ENCODE assay signal across 8 cellular contexts in genomic region chr3:171811059-171811912, GRCh38. TPM values are rescaled to one million over a fixed set of nuclear protein-coding genes. Genes with fewer than 3 reads are reported as not detected.
DNase-seq lines count a peak whose midpoint lies in the region; ATAC-seq lines count a peak whose summit lies in the region.

No MANE protein-coding gene starts in this region.

- H3K4me1 ChIP-seq in stomach smooth muscle (ENCODE audit: control insufficient read depth, insufficient read depth, low read length), result peaks cover 6% of the 10 kb centered on the region

- no peaks in the 10 kb centered on the region for H3K9me3 Mint-ChIP-seq in activated T-helper 1 cell treated with anti-CD3 and anti-CD28 coated beads, Interleukin-12 subunit alpha, Interleukin-12 subunit beta, Interleukin-2, Interleukin-4 antibody, amounts not matched to agents 30 ng/mL and 10 ng/mL and 1 ng/mL, durations not matched to agents 14 hours and 24 hours and 36 hours

- H3K4me3 ChIP-seq in stomach smooth muscle (ENCODE audit: low read length in 2 of 2), result peak overlapping the region; percentile 84 to 87

- H3K27ac Mint-ChIP-seq in activated T-helper 1 cell treated with anti-CD3 and anti-CD28 coated beads, Interleukin-12 subunit alpha, Interleukin-12 subunit beta, Interleukin-2, Interleukin-4 antibody, amounts not matched to agents 30 ng/mL and 10 ng/mL and 1 ng/mL, durations not matched to agents 14 hours and 24 hours and 36 hours, result no peak overlapping the region

- H3K27me3 Mint-ChIP-seq in activated T-helper 1 cell treated with anti-CD3 and anti-CD28 coated beads, Interleukin-12 subunit alpha, Interleukin-12 subunit beta, Interleukin-2, Interleukin-4 antibody, amounts not matched to agents 30 ng/mL and 10 ng/mL and 1 ng/mL, durations not matched to agents 14 hours and 24 hours and 36 hours (ENCODE audit: insufficient read depth), result peaks cover 53% of the 10 kb centered on the region

- H3K27me3 ChIP-seq in stomach smooth muscle (ENCODE audit: control insufficient read depth in 1 of 2, insufficient read depth in 2 of 2, low read length in 2 of 2), result no peaks in the 10 kb centered on the region

- no peaks in the 10 kb centered on the region for H3K36me3 ChIP-seq in stomach smooth muscle (ENCODE audit: control insufficient read depth in 2 of 2, insufficient read depth in 2 of 2, low read length in 2 of 2)

- peaks cover 22% of the 10 kb centered on the region for H3K4me1 Mint-ChIP-seq in activated T-helper 1 cell treated with anti-CD3 and anti-CD28 coated beads, Interleukin-12 subunit alpha, Interleukin-12 subunit beta, Interleukin-2, Interleukin-4 antibody, amounts not matched to agents 30 ng/mL and 10 ng/mL and 1 ng/mL, durations not matched to agents 14 hours and 24 hours and 36 hours (ENCODE audit: low read depth)

- ATAC-seq in Right ventricle myocardium inferior, result peak; percentile 53
- peak; percentile 50 for ATAC-seq in left ventricle myocardium superior
- no peak for ATAC-seq in HG03135 (IDR thresholded peaks at IDR 0.05; ENCODE audit: unreplicated experiment)

- peak overlapping the region; percentile 59 for H3K4me3 Mint-ChIP-seq in activated T-helper 1 cell treated with anti-CD3 and anti-CD28 coated beads, Interleukin-12 subunit alpha, Interleukin-12 subunit beta, Interleukin-2, Interleukin-4 antibody, amounts not matched to agents 30 ng/mL and 10 ng/mL and 1 ng/mL, durations not matched to agents 14 hours and 24 hours and 36 hours

- intact Hi-C loops in Right ventricle myocardium inferior (cut with DNase I), result no loop called here
- intact Hi-C loops in cardiac septum (cut with DNase I), result loop anchor here (2.0 kb wide), 1 partner anchor 228 kb away; the partner anchor contains the start of gene FNDC3B
- intact Hi-C loops in activated T-helper 1 cell treated with anti-CD3 and anti-CD28 coated beads, Interleukin-12 subunit alpha, Interleukin-12 subunit beta, Interleukin-2, Interleukin-4 antibody, amounts not matched to agents 30 ng/mL and 10 ng/mL and 1 ng/mL, durations not matched to agents 14 hours and 24 hours and 36 hours (cut with micrococcal nuclease), result loop anchor here (2.0 to 10.0 kb wide), 5 partner anchors 36 to 531 kb away; partner anchors contain the start of gene FNDC3B
- intact Hi-C loops in left ventricle myocardium superior (cut with micrococcal nuclease), result no loop called here

- peak overlapping the region; percentile 78 for H3K27ac ChIP-seq in stomach smooth muscle (ENCODE audit: low read length)

- peaks cover 5% of the 10 kb centered on the region for H3K36me3 Mint-ChIP-seq in activated T-helper 1 cell treated with anti-CD3 and anti-CD28 coated beads, Interleukin-12 subunit alpha, Interleukin-12 subunit beta, Interleukin-2, Interleukin-4 antibody, amounts not matched to agents 30 ng/mL and 10 ng/mL and 1 ng/mL, durations not matched to agents 14 hours and 24 hours and 36 hours (ENCODE audit: low read depth)

- DNase-seq in Right ventricle myocardium inferior (ENCODE audit: missing footprints), result no peak
- DNase-seq in cardiac septum (ENCODE audit: low spot score), result no peak
- no peak for DNase-seq in activated T-helper 1 cell treated with anti-CD3 and anti-CD28 coated beads, Interleukin-12 subunit alpha, Interleukin-12 subunit beta, Interleukin-2, Interleukin-4 antibody, amounts not matched to agents 30 ng/mL and 10 ng/mL and 1 ng/mL, durations not matched to agents 14 hours and 24 hours and 36 hours (ENCODE audit: low spot score)
- peak; percentile 43 for DNase-seq in left ventricle myocardium superior
- DNase-seq in GM19238 (ENCODE audit: insufficient read length, low spot score), result no peak
- no peak for DNase-seq in NCI-H748 treated with DMSO at 0.1 percent for 48 hours (lab: John Stamatoyannopoulos, UW)

- H3K9ac ChIP-seq in stomach smooth muscle (ENCODE audit: low read length in 2 of 2), result peak overlapping the region in 1 of 2 donors; percentile 60

- H3K9me3 ChIP-seq in stomach smooth muscle (ENCODE audit: control insufficient read depth in 2 of 2, low read length in 2 of 2), result no peaks in the 10 kb centered on the region

RNA-seq across cellular contexts. Expression of gene PLD1, which starts 1.0 kb away (rescaled TPM):
- total RNA-seq in Right ventricle myocardium inferior, result 78.0 TPM
- 56.5 TPM for total RNA-seq in cardiac septum
- 0.15 and 0.29 TPM in 2 replicates for total RNA-seq in activated T-helper 1 cell treated with anti-CD3 and anti-CD28 coated beads, Interleukin-12 subunit alpha, Interleukin-12 subunit beta, Interleukin-2, Interleukin-4 antibody, amounts not matched to agents 30 ng/mL and 10 ng/mL and 1 ng/mL, durations not matched to agents 14 hours and 24 hours and 36 hours
- 75.1 TPM for total RNA-seq in left ventricle myocardium superior

RNA-seq across cellular contexts. Expression of gene TMEM212, which starts 31.9 kb away (rescaled TPM):
- total RNA-seq in Right ventricle myocardium inferior (not detected), cardiac septum (not detected), left ventricle myocardium superior (not detected)
- not detected in 2 replicates for total RNA-seq in activated T-helper 1 cell treated with anti-CD3 and anti-CD28 coated beads, Interleukin-12 subunit alpha, Interleukin-12 subunit beta, Interleukin-2, Interleukin-4 antibody, amounts not matched to agents 30 ng/mL and 10 ng/mL and 1 ng/mL, durations not matched to agents 14 hours and 24 hours and 36 hours

Comparison
In these comparisons a context has a peak if more than half of its experiments do, and no peak if none do; other contexts are left out.
1. intact Hi-C loops: an anchor here in cardiac septum (2.0 kb wide) and activated T-helper 1 cell treated with anti-CD3 and anti-CD28 coated beads, Interleukin-12 subunit alpha, Interleukin-12 subunit beta, Interleukin-2, Interleukin-4 antibody, amounts not matched to agents 30 ng/mL and 10 ng/mL and 1 ng/mL, durations not matched to agents 14 hours and 24 hours and 36 hours (2.0 to 10.0 kb wide); none called in Right ventricle myocardium inferior and left ventricle myocardium superior.
2. RNA of gene PLD1, which starts 1.0 kb away (total RNA-seq): 78.0 TPM in Right ventricle myocardium inferior (single experiment), 75.1 TPM in left ventricle myocardium superior (single experiment) and 56.5 TPM in cardiac septum (single experiment); 0.15 to 0.29 TPM in activated T-helper 1 cell treated with anti-CD3 and anti-CD28 coated beads, Interleukin-12 subunit alpha, Interleukin-12 subunit beta, Interleukin-2, Interleukin-4 antibody, amounts not matched to agents 30 ng/mL and 10 ng/mL and 1 ng/mL, durations not matched to agents 14 hours and 24 hours and 36 hours; every median in the first group is over 10 times any median in the second.